In the genomic region with DNA sequence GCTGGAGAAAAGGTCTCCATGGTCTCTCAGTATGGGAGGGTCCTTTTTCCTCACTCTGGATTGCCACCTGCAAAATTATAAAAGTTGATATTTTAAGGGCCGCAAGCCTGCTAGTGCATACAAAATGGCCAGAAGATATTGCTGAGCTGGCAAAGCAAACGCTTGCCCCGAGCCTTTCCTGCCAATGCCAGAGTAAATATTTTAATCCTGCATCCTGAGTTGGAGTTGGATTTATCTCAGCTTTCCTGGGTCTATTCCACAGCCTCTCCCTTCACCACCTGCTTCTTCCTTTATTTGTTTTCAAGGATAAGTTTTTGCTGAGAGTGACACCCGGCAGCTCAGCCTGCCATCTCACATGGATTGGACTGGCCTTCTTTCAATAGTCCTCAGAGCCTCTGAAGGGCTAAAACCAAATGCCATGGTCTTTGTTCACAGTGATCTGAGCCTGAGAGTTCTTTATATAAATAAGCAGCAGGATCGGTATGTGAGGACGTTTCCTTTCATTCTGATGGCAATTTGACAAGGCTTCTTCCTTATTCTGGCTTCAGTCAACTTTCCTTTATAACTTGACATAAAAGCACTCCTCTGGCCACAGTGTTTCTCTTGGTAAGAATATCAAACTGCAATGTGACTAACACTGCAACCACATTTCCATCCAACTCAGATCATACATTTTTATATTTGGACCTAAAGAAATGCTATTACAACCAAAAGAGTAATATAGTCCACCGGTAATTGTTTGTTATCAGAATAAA, we compare ENCODE assay signal across 35 cellular contexts.
A peak's percentile ranks its signal among the peaks of the same experiment; 100 is the strongest.
DNase-seq lines count a peak whose midpoint lies in the region; ATAC-seq and TF ChIP-seq lines count a peak whose summit lies in the region.
"Had no signal": no experiment of that assay in that cellular context is flagged by ENCODE, and none has a peak within 500 bp of the region (broad histone marks: within the 10 kb centered on the region; RNA-seq: fewer than 3 reads in every experiment).

No MANE protein-coding gene starts in this region.

- no peak overlapping the region for H3K27ac Mint-ChIP-seq in endodermal cell
- H3K27ac Mint-ChIP-seq: CD8-positive, alpha-beta memory T cell; mesothelial cell of epicardium; T-helper 1 cell treated with Interleukin-12 subunit alpha and Interleukin-12 subunit beta and Interleukin-4 antibody, amounts not matched to agents 30 μg/mL and 1 μg/mL, for 36 hours had no signal

- H3K18ac ChIP-seq in mesenchymal stem cell (ENCODE audit: low read depth in 1 of 2, low read length in 2 of 2) = no peak overlapping the region

- H3K36me3 ChIP-seq in adipocyte (ENCODE audit: control insufficient read depth, insufficient read depth, low read length, severe bottlenecking) = no peaks in the 10 kb centered on the region
- H3K36me3 ChIP-seq in endodermal cell (ENCODE audit: control insufficient read depth, insufficient read depth, low read length) = no peaks in the 10 kb centered on the region
- H3K36me3 ChIP-seq in mesenchymal stem cell (ENCODE audit: control insufficient read depth in 1 of 2, insufficient read depth in 2 of 2, low read depth in 1 of 2, low read length in 2 of 2) = peaks cover 0 to 16% of the 10 kb centered on the region in 2 experiments
- H3K36me3 ChIP-seq: BE2C, breast epithelium, stomach, tibial artery had no signal

- no peak overlapping the region for H3K4ac ChIP-seq in mesenchymal stem cell (ENCODE audit: low read depth in 1 of 2, low read length in 2 of 2)

- peaks cover 2% of the 10 kb centered on the region for H3K4me1 Mint-ChIP-seq in endodermal cell
- H3K4me1 Mint-ChIP-seq: CD8-positive, alpha-beta memory T cell; H9; mesothelial cell of epicardium had no signal

- H3K4me3 ChIP-seq in adipocyte (ENCODE audit: low read length) (no peak overlapping the region), endodermal cell (ENCODE audit: low read length) (no peak overlapping the region), mesenchymal stem cell (ENCODE audit: insufficient read depth in 1 of 2, low read depth in 1 of 2, low read length in 2 of 2) (no peak overlapping the region)
- H3K4me3 ChIP-seq: breast epithelium, psoas muscle, stomach, tibial artery had no signal

- no peak overlapping the region for H2BK5ac ChIP-seq in mesenchymal stem cell (ENCODE audit: low read depth, low read length, poor library complexity, severe bottlenecking)

- H3K14ac ChIP-seq in mesenchymal stem cell (ENCODE audit: low read length in 2 of 2) = no peak overlapping the region

- H3K4me3 Mint-ChIP-seq in endodermal cell = no peak overlapping the region
- H3K4me3 Mint-ChIP-seq: CD8-positive, alpha-beta memory T cell; H9; mesothelial cell of epicardium; T-helper 1 cell treated with Interleukin-12 subunit alpha and Interleukin-12 subunit beta and Interleukin-4 antibody, amounts not matched to agents 30 μg/mL and 1 μg/mL, for 36 hours had no signal

- no peak overlapping the region for H3K23ac ChIP-seq in mesenchymal stem cell (ENCODE audit: low read length in 2 of 2)

- DNase-seq in AG08396 (ENCODE audit: low spot score) (peak; percentile 29), adipocyte (ENCODE audit: low read depth) (peak; percentile 39), endodermal cell (no peak), mesenchymal stem cell (no peak), DMS 273 treated with DMSO at 0.1 percent for 48 hours (lab: John Stamatoyannopoulos, UW) (no peak), HK-2 (ENCODE audit: unreplicated experiment) (no peak), NCI-H187 treated with DMSO at 0.1 percent for 48 hours (lab: John Stamatoyannopoulos, UW) (no peak)
- DNase-seq: activated CD4-positive, alpha-beta T cell treated with anti-CD3 and anti-CD28 coated beads, Interleukin-2, amount 50 U/mL, for 48 hours; activated gamma-delta T cell treated with Interleukin-2 at 50 U/mL for 16 hours; activated T-cell treated with anti-CD3 and anti-CD28 coated beads, Interleukin-2, amount 50 U/mL, for 48 hours; BE2C; CD8-positive, alpha-beta memory T cell; effector CD4-positive, alpha-beta T cell; EL; foreskin fibroblast; H9; head of caudate nucleus; left ventricle myocardium superior; NCI-H1092 treated with DMSO at 0.1 percent for 48 hours; NCI-H1694 treated with DMSO at 0.1 percent for 48 hours; NCI-H2171 treated with DMSO at 0.1 percent for 48 hours; NCI-H524; psoas muscle; SK-N-SH; stimulated activated CD4-positive, alpha-beta T cell treated with anti-CD3 and anti-CD28 coated beads, Interleukin-12 subunit alpha, Interleukin-12 subunit beta, amount 100 ng/mL, for 4 hours; stimulated activated CD4-positive, alpha-beta T cell treated with anti-CD3 and anti-CD28 coated beads, Interleukin-2, amount 100 ng/mL, for 48 hours; stomach; tibial artery had no signal

- H3K9ac ChIP-seq in adipocyte (ENCODE audit: low read length) (no peak overlapping the region), endodermal cell (ENCODE audit: extremely low read depth, low read length, poor library complexity, severe bottlenecking) (no peak overlapping the region), mesenchymal stem cell (ENCODE audit: low read length) (peak overlapping the region; percentile 44)
- H3K9ac ChIP-seq: SK-N-SH had no signal

- no peak overlapping the region for H3K4me2 ChIP-seq in mesenchymal stem cell (ENCODE audit: low read length, poor library complexity, severe bottlenecking)
- H3K4me2 ChIP-seq: SK-N-SH had no signal

- no peak overlapping the region for H2BK120ac ChIP-seq in mesenchymal stem cell (ENCODE audit: low read depth, low read length)

- H2BK15ac ChIP-seq in mesenchymal stem cell (ENCODE audit: low read depth, poor library complexity, severe bottlenecking) = no peak overlapping the region

- 82 to 83% methylated on average over 5 to 7 of the region's 7 CpGs for WGBS in endodermal cell (ENCODE audit: insufficient coverage in 1 of 2, insufficient read length in 1 of 2), 2 experiments
- WGBS in mesenchymal stem cell = 71% methylated on average over 6 of the region's 7 CpGs

- no peak overlapping the region for H2AK5ac ChIP-seq in mesenchymal stem cell (ENCODE audit: low read length, severe bottlenecking)

- H3K9me3 ChIP-seq in adipocyte (ENCODE audit: control insufficient read depth, low read length) (no peaks in the 10 kb centered on the region), endodermal cell (ENCODE audit: control insufficient read depth, low read length) (no peaks in the 10 kb centered on the region), mesenchymal stem cell (ENCODE audit: control insufficient read depth, low read length) (no peaks in the 10 kb centered on the region)
- H3K9me3 ChIP-seq: BE2C, breast epithelium, psoas muscle, SK-N-SH, stomach, tibial artery had no signal

- H3K36me3 Mint-ChIP-seq in endodermal cell (ENCODE audit: low read depth) = peaks cover 14% of the 10 kb centered on the region
- H3K36me3 Mint-ChIP-seq: CD8-positive, alpha-beta memory T cell; mesothelial cell of epicardium had no signal

- no peak overlapping the region for H4K91ac ChIP-seq in mesenchymal stem cell (ENCODE audit: low read length)

- H3K4me1 ChIP-seq in adipocyte (ENCODE audit: control insufficient read depth, insufficient read depth, low read length) (peaks cover 36% of the 10 kb centered on the region), endodermal cell (ENCODE audit: control insufficient read depth, insufficient read depth, low read length) (no peaks in the 10 kb centered on the region), mesenchymal stem cell (ENCODE audit: control insufficient read depth, insufficient read depth, low read depth, low read length) (peaks cover 5% of the 10 kb centered on the region)
- H3K4me1 ChIP-seq: BE2C, breast epithelium, psoas muscle had no signal

- no peak overlapping the region for H2AFZ ChIP-seq in mesenchymal stem cell (ENCODE audit: low read depth, low read length)

- H3K27me3 ChIP-seq in adipocyte (replicated peaks; ENCODE audit: control insufficient read depth, insufficient read depth, low read length) (no peaks in the 10 kb centered on the region), endodermal cell (ENCODE audit: control insufficient read depth, insufficient read depth, low read length, poor library complexity, severe bottlenecking) (no peaks in the 10 kb centered on the region), mesenchymal stem cell (ENCODE audit: control insufficient read depth in 1 of 2, insufficient read depth in 1 of 2, low read length in 2 of 2) (no peaks in the 10 kb centered on the region)
- H3K27me3 ChIP-seq: BE2C, breast epithelium, stomach, tibial artery had no signal

- ATAC-seq in GM18511 (IDR thresholded peaks at IDR 0.05; ENCODE audit: unreplicated experiment) = no peak
- ATAC-seq: activated CD4-positive, CD25-positive, alpha-beta regulatory T cell treated with anti-CD3 and anti-CD28 coated beads, Interleukin-2, amount 50 U/mL, for 24 hours; left ventricle myocardium superior; psoas muscle; Right ventricle myocardium inferior; sciatic nerve had no signal

- no peaks in the 10 kb centered on the region for H3K27me3 Mint-ChIP-seq in endodermal cell (ENCODE audit: insufficient read depth)

- peaks cover 25% of the 10 kb centered on the region for H3K79me1 ChIP-seq in mesenchymal stem cell (replicated peaks; ENCODE audit: low read length, poor library complexity, severe bottlenecking)

- no peaks in the 10 kb centered on the region for H3K9me3 Mint-ChIP-seq in endodermal cell
- H3K9me3 Mint-ChIP-seq: CD8-positive, alpha-beta memory T cell; H9; mesothelial cell of epicardium; T-helper 1 cell treated with Interleukin-12 subunit alpha and Interleukin-12 subunit beta and Interleukin-4 antibody, amounts not matched to agents 30 μg/mL and 1 μg/mL, for 36 hours had no signal

- peak overlapping the region; percentile 1 for H3K27ac ChIP-seq in endodermal cell (ENCODE audit: low read depth, low read length)
- no peak overlapping the region for H3K27ac ChIP-seq in mesenchymal stem cell (ENCODE audit: low read length, poor library complexity, severe bottlenecking)
- H3K27ac ChIP-seq: psoas muscle, stomach, tibial artery had no signal

- H2BK12ac ChIP-seq in mesenchymal stem cell (ENCODE audit: low read length in 2 of 2) = no peak overlapping the region

- no peak overlapping the region for H4K8ac ChIP-seq in mesenchymal stem cell (ENCODE audit: low read length)

- TF ChIP-seq CTCF in endodermal cell (conservative IDR thresholded peaks at IDR 0.05) = no peak

Comparison
In these comparisons a context has a peak if more than half of its experiments do, and no peak if none do; other contexts are left out.
1. DNase-seq: peak in AG08396 (single experiment) and adipocyte (single experiment); none in endodermal cell (single experiment), mesenchymal stem cell (single experiment), DMS 273 treated with DMSO at 0.1 percent for 48 hours (single experiment), HK-2 (single experiment) and NCI-H187 treated with DMSO at 0.1 percent for 48 hours (single experiment).